ENCODE assay signal across 36 cellular contexts in the genomic region with DNA sequence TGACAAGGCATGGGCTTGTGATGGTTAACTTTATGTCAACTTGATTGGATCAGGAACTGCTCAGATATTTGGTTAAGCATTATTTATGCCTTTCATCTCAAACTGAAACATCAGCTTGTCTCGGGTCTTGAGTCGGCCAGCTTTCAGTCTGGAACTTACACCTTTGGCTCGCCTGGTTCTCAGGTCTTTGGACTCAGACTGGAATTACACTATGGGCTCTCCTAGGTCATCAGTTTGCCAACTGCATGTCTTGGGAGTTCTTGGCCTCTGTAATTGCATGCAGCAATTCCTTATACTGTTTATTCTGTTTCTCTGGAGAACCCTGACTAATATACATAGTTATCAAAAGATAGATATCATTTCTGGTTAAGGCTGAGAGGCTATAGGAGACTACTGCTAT.
"Had no signal": no experiment of that assay in that cellular context is flagged by ENCODE, and none has a peak within 500 bp of the region (broad histone marks: within the 10 kb centered on the region; RNA-seq: fewer than 3 reads in every experiment).

No MANE protein-coding gene starts in this region.

- ATAC-seq: activated T-cell treated with anti-CD3 and anti-CD28 coated beads, Interleukin-2, amount 50 U/mL, for 4 hours; activated T-cell treated with anti-CD3 and anti-CD28 coated beads, Interleukin-2, amount 50 U/mL, for 72 hours; activated T-helper 17 cell treated with anti-CD3 and anti-CD28 coated beads, Interleukin-2, amount 50 U/mL, for 72 hours; body of pancreas had no signal

- H3K4me3 Mint-ChIP-seq: activated naive CD4-positive, alpha-beta T cell treated with anti-CD3 and anti-CD28 coated beads for 36 hours; activated naive CD4-positive, alpha-beta T cell treated with anti-CD3 and anti-CD28 coated beads, Interleukin-2, amount 10 ng/mL, durations not matched to agents 7 days and 5 days; activated naive CD4-positive, alpha-beta T cell treated with anti-CD3 and anti-CD28 coated beads, Interleukin-2, amount 50 U/mL, for 24 hours; activated naive CD8-positive, alpha-beta T cell; activated naive CD8-positive, alpha-beta T cell treated with anti-CD3 and anti-CD28 coated beads for 36 hours; activated naive CD8-positive, alpha-beta T cell treated with anti-CD3 and anti-CD28 coated beads, Interleukin-2, amount 10 ng/mL, durations not matched to agents 7 days and 5 days; activated naive CD8-positive, alpha-beta T cell treated with anti-CD3 and anti-CD28 coated beads, Interleukin-2, amount 50 U/mL, for 24 hours; activated T-cell treated with anti-CD3 and anti-CD28 coated beads, Interleukin-2, amount 50 U/mL, for 24 hours; activated T-cell treated with anti-CD3 and anti-CD28 coated beads, Interleukin-2, amount 50 U/mL, for 4 hours; activated T-cell treated with anti-CD3 and anti-CD28 coated beads, Interleukin-2, amount 50 U/mL, for 72 hours; activated T-helper 1 cell treated with anti-CD3 and anti-CD28 coated beads, Interleukin-12 subunit alpha, Interleukin-12 subunit beta, Interleukin-2, Interleukin-4 antibody, amounts not matched to agents 30 ng/mL and 10 ng/mL and 1 ng/mL, durations not matched to agents 14 hours and 24 hours and 36 hours; activated T-helper 17 cell treated with anti-CD3 and anti-CD28 coated beads, Interleukin-2, amount 50 U/mL, for 72 hours; brain; central memory CD8-positive, alpha-beta T cell had no signal

- H3K4me1 Mint-ChIP-seq: activated naive CD4-positive, alpha-beta T cell treated with anti-CD3 and anti-CD28 coated beads, Interleukin-2, amount 10 ng/mL, durations not matched to agents 7 days and 5 days; activated naive CD4-positive, alpha-beta T cell treated with anti-CD3 and anti-CD28 coated beads, Interleukin-2, amount 50 U/mL, for 24 hours; activated naive CD8-positive, alpha-beta T cell treated with anti-CD3 and anti-CD28 coated beads for 36 hours; activated T-helper 17 cell treated with anti-CD3 and anti-CD28 coated beads, Interleukin-2, amount 50 U/mL, for 72 hours; brain; central memory CD8-positive, alpha-beta T cell had no signal

- H3K27ac ChIP-seq: adrenal gland, ascending aorta, body of pancreas, brain microvascular endothelial cell, breast epithelium, cardiac muscle cell had no signal

- H3K4me1 ChIP-seq: adrenal gland, ascending aorta, body of pancreas, breast epithelium had no signal

- H3K27ac Mint-ChIP-seq: activated naive CD4-positive, alpha-beta T cell treated with anti-CD3 and anti-CD28 coated beads for 36 hours; activated naive CD4-positive, alpha-beta T cell treated with anti-CD3 and anti-CD28 coated beads, Interleukin-2, amount 10 ng/mL, durations not matched to agents 7 days and 5 days; activated naive CD4-positive, alpha-beta T cell treated with anti-CD3 and anti-CD28 coated beads, Interleukin-2, amount 50 U/mL, for 24 hours; activated naive CD4-positive, alpha-beta T cell treated with anti-CD3 and anti-CD28 coated beads, Interleukin-2, amount 50 U/mL, for 72 hours; activated naive CD8-positive, alpha-beta T cell; activated naive CD8-positive, alpha-beta T cell treated with anti-CD3 and anti-CD28 coated beads for 36 hours; activated naive CD8-positive, alpha-beta T cell treated with anti-CD3 and anti-CD28 coated beads, Interleukin-2, amount 50 U/mL, for 24 hours; activated T-cell treated with anti-CD3 and anti-CD28 coated beads, Interleukin-2, amount 50 U/mL, for 24 hours; activated T-cell treated with anti-CD3 and anti-CD28 coated beads, Interleukin-2, amount 50 U/mL, for 72 hours; activated T-helper 17 cell treated with anti-CD3 and anti-CD28 coated beads, Interleukin-2, amount 50 U/mL, for 72 hours; brain had no signal

- H3K36me3 ChIP-seq: adrenal gland, ascending aorta, brain microvascular endothelial cell, breast epithelium, cardiac muscle cell had no signal

- H3K4me3 ChIP-seq: adrenal gland, ascending aorta, body of pancreas, breast epithelium, cardiac muscle cell had no signal

- H3K27me3 ChIP-seq: adrenal gland, ascending aorta, body of pancreas, brain microvascular endothelial cell, breast epithelium, cardiac muscle cell had no signal

- DNase-seq: activated effector memory CD4-positive, alpha-beta T cell treated with anti-CD3 and anti-CD28 coated beads, Interleukin-2, amount 50 U/mL, for 16 hours; activated effector memory CD4-positive, alpha-beta T cell treated with Interleukin-2 at 50 U/mL for 16 hours; activated gamma-delta T cell; activated gamma-delta T cell treated with Interleukin-2 at 50 U/mL for 16 hours; activated naive CD4-positive, alpha-beta T cell; activated naive CD4-positive, alpha-beta T cell treated with anti-CD3 and anti-CD28 coated beads for 36 hours; activated naive CD4-positive, alpha-beta T cell treated with anti-CD3 and anti-CD28 coated beads, Interleukin-2, amount 10 ng/mL, durations not matched to agents 7 days and 5 days; activated naive CD4-positive, alpha-beta T cell treated with anti-CD3 and anti-CD28 coated beads, Interleukin-2, amount 50 U/mL, for 16 hours; activated naive CD4-positive, alpha-beta T cell treated with Interleukin-2 at 50 U/mL for 16 hours; activated naive CD8-positive, alpha-beta T cell treated with anti-CD3 and anti-CD28 coated beads for 36 hours; activated naive CD8-positive, alpha-beta T cell treated with anti-CD3 and anti-CD28 coated beads, Interleukin-2, amount 10 ng/mL, durations not matched to agents 7 days and 5 days; activated naive CD8-positive, alpha-beta T cell treated with anti-CD3 and anti-CD28 coated beads, Interleukin-2, amount 50 U/mL, for 24 hours; activated T-cell treated with anti-CD3 and anti-CD28 coated beads, Interleukin-2, amount 50 U/mL, for 24 hours; activated T-cell treated with anti-CD3 and anti-CD28 coated beads, Interleukin-2, amount 50 U/mL, for 4 hours; activated T-cell treated with anti-CD3 and anti-CD28 coated beads, Interleukin-2, amount 50 U/mL, for 48 hours; activated T-cell treated with anti-CD3 and anti-CD28 coated beads, Interleukin-2, amount 50 U/mL, for 72 hours; adrenal gland; amniotic stem cell; amygdala; anterior cingulate cortex; aorta; body of pancreas; brain microvascular endothelial cell; caudate nucleus; central memory CD4-positive, alpha-beta T cell; cerebellar nuclear complex had no signal

- H3K36me3 Mint-ChIP-seq: activated naive CD4-positive, alpha-beta T cell treated with anti-CD3 and anti-CD28 coated beads, Interleukin-2, amount 10 ng/mL, durations not matched to agents 7 days and 5 days; activated naive CD4-positive, alpha-beta T cell treated with anti-CD3 and anti-CD28 coated beads, Interleukin-2, amount 50 U/mL, for 24 hours; activated naive CD8-positive, alpha-beta T cell; activated naive CD8-positive, alpha-beta T cell treated with anti-CD3 and anti-CD28 coated beads, Interleukin-2, amount 10 ng/mL, durations not matched to agents 7 days and 5 days; brain had no signal

- H3K27me3 Mint-ChIP-seq: activated naive CD4-positive, alpha-beta T cell treated with anti-CD3 and anti-CD28 coated beads, Interleukin-2, amount 10 ng/mL, durations not matched to agents 7 days and 5 days; activated naive CD4-positive, alpha-beta T cell treated with anti-CD3 and anti-CD28 coated beads, Interleukin-2, amount 50 U/mL, for 24 hours; activated naive CD8-positive, alpha-beta T cell; activated naive CD8-positive, alpha-beta T cell treated with anti-CD3 and anti-CD28 coated beads, Interleukin-2, amount 10 ng/mL, durations not matched to agents 7 days and 5 days; activated naive CD8-positive, alpha-beta T cell treated with anti-CD3 and anti-CD28 coated beads, Interleukin-2, amount 50 U/mL, for 24 hours; activated T-cell treated with anti-CD3 and anti-CD28 coated beads, Interleukin-2, amount 50 U/mL, for 24 hours; central memory CD8-positive, alpha-beta T cell had no signal
